8 cellular contexts compared by ENCODE assay signal in the genomic region with DNA sequence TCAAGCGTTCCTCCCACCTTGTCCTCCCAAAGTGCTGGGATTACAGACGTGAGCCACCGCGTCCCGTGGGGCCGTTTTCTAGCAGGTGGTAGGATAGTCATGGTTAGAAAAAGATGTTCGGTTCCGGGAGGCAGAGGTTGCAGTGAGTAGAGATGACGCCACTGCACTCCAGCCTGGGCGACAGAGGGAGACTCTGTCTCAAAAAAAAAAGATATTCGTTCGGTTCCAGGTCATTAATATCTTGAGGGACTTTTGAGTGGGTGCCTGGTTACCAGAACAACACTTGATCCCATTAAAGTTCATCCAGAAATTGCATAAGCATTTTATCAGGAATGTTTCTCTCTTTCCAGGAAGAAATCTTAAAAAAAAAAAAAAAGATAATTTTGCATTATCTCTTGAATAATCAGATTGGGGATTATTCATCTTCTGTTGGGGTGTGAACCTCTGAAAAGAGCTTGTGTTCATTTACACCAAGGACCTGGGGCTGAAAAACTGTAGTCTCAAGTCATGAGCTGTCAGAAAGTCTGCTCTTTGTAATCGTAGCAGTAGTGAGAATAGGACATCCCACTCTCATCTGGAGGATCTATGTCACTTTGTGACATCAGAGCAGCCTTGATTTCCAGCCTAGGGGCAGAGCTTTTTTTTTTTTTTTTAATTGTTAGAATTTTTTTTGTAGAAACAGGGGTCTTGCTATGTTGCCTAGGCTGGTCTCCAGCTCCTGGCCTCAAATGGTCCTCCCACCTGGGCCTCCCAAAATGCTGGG. TPM values are rescaled to one million over a fixed set of nuclear protein-coding genes. Genes with fewer than 3 reads are reported as not detected.
DNase-seq lines count a peak whose midpoint lies in the region; ATAC-seq and TF ChIP-seq lines count a peak whose summit lies in the region.

No MANE protein-coding gene starts in this region.

- WGBS in body of pancreas, 2 donors: 26 to 31% methylated on average over 13 of the region's 13 CpGs

- no peaks in the 10 kb centered on the region for H3K27me3 ChIP-seq in body of pancreas

- no peak overlapping the region for H3K27ac Mint-ChIP-seq in nephron progenitor cell

- H3K4me1 Mint-ChIP-seq in nephron progenitor cell: peaks cover 46% of the 10 kb centered on the region

- intact Hi-C loops in body of pancreas (cut with DNase I): no loop called here

- no peak for ATAC-seq in body of pancreas

- peak overlapping the region in 2 of 4 donors; percentile 81 to 83 for H3K27ac ChIP-seq in body of pancreas

- H3K36me3 Mint-ChIP-seq in nephron progenitor cell (ENCODE audit: low read depth): no peaks in the 10 kb centered on the region

- H3K4me3 Mint-ChIP-seq in nephron progenitor cell: peak overlapping the region; percentile 58

- peaks cover 31% of the 10 kb centered on the region for H3K4me1 ChIP-seq in body of pancreas

- H3K4me3 ChIP-seq in body of pancreas: no peak overlapping the region

- peak; percentile 65 for DNase-seq in COLO668 (lab: John Stamatoyannopoulos, UW; ENCODE audit: unreplicated experiment)
- DNase-seq in NCI-H1436 (lab: John Stamatoyannopoulos, UW): peak; percentile 47
- peak; percentile 18 to 28 (median 23) for DNase-seq in body of pancreas
- DNase-seq in nephron progenitor cell: no peak
- no peak for DNase-seq in SKM-1 treated with dmso at 0.1 percent for 144 hours (lab: John Stamatoyannopoulos, UW; ENCODE audit: unreplicated experiment)
- no peak for DNase-seq in SKM-1 (lab: John Stamatoyannopoulos, UW; ENCODE audit: unreplicated experiment)
- no peak for DNase-seq in amniotic stem cell (lab: John Stamatoyannopoulos, UW)
- no peak for DNase-seq in NCI-H526 (lab: John Stamatoyannopoulos, UW)

- H3K9me3 ChIP-seq in body of pancreas: no peaks in the 10 kb centered on the region

- TF ChIP-seq CTCF in body of pancreas (IDR thresholded peaks at IDR 0.05): no peak
- TF ChIP-seq CTCF in nephron progenitor cell (IDR thresholded peaks at IDR 0.05): no peak

- peaks cover 6% of the 10 kb centered on the region for H3K27me3 Mint-ChIP-seq in nephron progenitor cell (ENCODE audit: low read depth, poor library complexity)

- no peak for TF ChIP-seq POLR2A in body of pancreas (IDR thresholded peaks at IDR 0.05)

- H3K9me3 Mint-ChIP-seq in nephron progenitor cell: no peaks in the 10 kb centered on the region

- no peaks in the 10 kb centered on the region for H3K36me3 ChIP-seq in body of pancreas (replicated peaks in 1 of 2; ENCODE audit: insufficient read depth in 1 of 2, low read depth in 2 of 2)

RNA-seq across cellular contexts. Expression of gene ETHE1, which starts 1.0 kb away (rescaled TPM):
- 10 to 100 TPM; 21.1 to 29.8 TPM for total RNA-seq in body of pancreas

RNA-seq across cellular contexts. Expression of gene ZNF575, which starts 4.9 kb away (rescaled TPM):
- total RNA-seq in body of pancreas: under 1 TPM in 1 of 2 donors, not detected in 1; 0.52 TPM

RNA-seq across cellular contexts. Expression of gene PHLDB3, which starts 23.5 kb away (rescaled TPM):
- 10 to 100 TPM; 14.5 to 16.9 TPM for total RNA-seq in body of pancreas

RNA-seq across cellular contexts. Expression of gene XRCC1, which starts 47.3 kb away (rescaled TPM):
- 10 to 100 TPM; 19.7 to 31.0 TPM for total RNA-seq in body of pancreas

RNA-seq across cellular contexts. Expression of gene PINLYP, which starts 47.6 kb away (rescaled TPM):
- total RNA-seq in body of pancreas: 1 to 10 TPM in 1 of 2 donors, not detected in 1; 4.6 TPM

Comparison
In these comparisons a context has a peak if more than half of its experiments do, and no peak if none do; other contexts are left out.
1. DNase-seq: peak in COLO668 (single experiment), NCI-H1436 (single experiment) and body of pancreas (4 of 4); none in nephron progenitor cell (single experiment), SKM-1 treated with dmso at 0.1 percent for 144 hours (single experiment), SKM-1 (single experiment), amniotic stem cell (single experiment) and NCI-H526 (0 of 2).